ENCODE assay signal across 12 cellular contexts in the genomic region with DNA sequence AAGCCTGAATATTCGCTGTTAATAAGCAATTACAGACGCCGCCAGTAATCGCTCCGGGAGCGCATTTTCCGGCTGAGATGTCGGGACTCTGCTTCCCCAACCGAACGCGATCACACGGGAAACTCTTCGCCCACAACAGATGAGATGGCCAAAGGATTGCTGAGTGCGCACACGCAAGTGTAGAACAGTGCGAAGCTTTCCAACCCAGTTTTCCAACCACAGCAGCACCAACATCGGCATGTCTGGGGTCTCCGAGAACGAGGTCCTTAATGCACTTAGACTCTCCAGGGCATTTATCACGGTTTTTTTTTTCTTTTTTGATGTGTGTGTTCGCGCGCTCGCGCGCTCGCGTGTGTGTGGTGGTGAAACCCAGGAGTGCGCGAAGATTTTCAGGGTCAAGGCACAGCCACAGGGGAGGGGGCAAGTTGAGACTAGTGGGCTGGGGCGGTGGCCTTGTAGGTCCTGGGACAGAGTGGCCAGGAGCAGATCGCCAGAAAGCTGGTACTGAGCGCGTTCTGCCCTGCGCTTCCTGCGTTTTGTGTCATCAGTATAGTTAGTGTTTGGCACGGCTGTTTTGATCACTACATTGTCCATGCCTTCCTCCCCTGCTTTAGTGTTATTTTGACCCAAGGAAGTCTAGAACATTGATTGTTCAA. TPM values are rescaled to one million over a fixed set of nuclear protein-coding genes. Genes with fewer than 3 reads are reported as not detected.
DNase-seq lines count a peak whose midpoint lies in the region; ATAC-seq and TF ChIP-seq lines count a peak whose summit lies in the region.
"Had no signal": no experiment of that assay in that cellular context is flagged by ENCODE, and none has a peak within 500 bp of the region (broad histone marks: within the 10 kb centered on the region; RNA-seq: fewer than 3 reads in every experiment).

No MANE protein-coding gene starts in this region.

- peak overlapping the region; percentile 87 for H3K4me3 Mint-ChIP-seq in activated naive CD8-positive, alpha-beta T cell treated with anti-CD3 and anti-CD28 coated beads, Interleukin-2, amount 10 ng/mL, durations not matched to agents 7 days and 5 days

- no peaks in the 10 kb centered on the region for H3K36me3 Mint-ChIP-seq in activated naive CD8-positive, alpha-beta T cell treated with anti-CD3 and anti-CD28 coated beads, Interleukin-2, amount 10 ng/mL, durations not matched to agents 7 days and 5 days

- H3K4me3 ChIP-seq in heart right ventricle, result peak overlapping the region in 7 of 10 donors; percentile 2 to 61 (median 30)
- H3K4me3 ChIP-seq in mesendoderm (ENCODE audit: low read length), result peak overlapping the region; percentile 11
- H3K4me3 ChIP-seq in suprapubic skin, result peak overlapping the region; percentile 21
- H3K4me3 ChIP-seq: thyroid gland had no signal

- H3K36me3 ChIP-seq in heart right ventricle (no peaks in the 10 kb centered on the region), mesendoderm (ENCODE audit: control insufficient read depth, insufficient read depth, low read length) (no peaks in the 10 kb centered on the region), suprapubic skin (no peaks in the 10 kb centered on the region)
- H3K36me3 ChIP-seq: thyroid gland had no signal

- peaks cover 0 to 51% (median 38%) of the 10 kb centered on the region in 9 donors for H3K4me1 ChIP-seq in heart right ventricle
- H3K4me1 ChIP-seq in mesendoderm (ENCODE audit: control insufficient read depth, low read depth, low read length), result peaks cover 14% of the 10 kb centered on the region
- peaks cover 43% of the 10 kb centered on the region for H3K4me1 ChIP-seq in suprapubic skin

- no peaks in the 10 kb centered on the region for H3K9me3 ChIP-seq in heart right ventricle
- H3K9me3 ChIP-seq in suprapubic skin, result no peaks in the 10 kb centered on the region
- H3K9me3 ChIP-seq: thyroid gland had no signal

- H3K79me2 ChIP-seq in mesendoderm (ENCODE audit: control insufficient read depth, insufficient read depth, low read length), result peaks cover 34% of the 10 kb centered on the region

- H3K27me3 Mint-ChIP-seq in activated naive CD8-positive, alpha-beta T cell treated with anti-CD3 and anti-CD28 coated beads, Interleukin-2, amount 10 ng/mL, durations not matched to agents 7 days and 5 days, result peaks cover 80% of the 10 kb centered on the region

- H3K56ac ChIP-seq in mesendoderm (ENCODE audit: low read length), result peak overlapping the region; percentile 91

- H3K23ac ChIP-seq in mesendoderm (ENCODE audit: low read length), result peak overlapping the region; percentile 59

- POLR2A ChIA-PET in activated naive CD8-positive, alpha-beta T cell treated with anti-CD3 and anti-CD28 coated beads, Interleukin-2, amount 10 ng/mL, durations not matched to agents 7 days and 5 days (lab: Charles Lee), result interaction anchor here (1.6 to 3.4 kb wide), 2 partner anchors 11 to 518 kb away, joined by 4 to 19 read pairs; partner anchors contain the start of gene CMC1

- no peak overlapping the region for H4K5ac ChIP-seq in mesendoderm (ENCODE audit: low read length)

- WGBS in heart right ventricle, 2 donors, result 2 to 4% methylated on average over 37 of the region's 37 CpGs
- no CpG with 5 or more reads among the region's 37 CpGs for WGBS in mesendoderm (ENCODE audit: extremely low coverage, insufficient coverage, low lambda C conversion rate)
- WGBS in suprapubic skin, result 7% methylated on average over 37 of the region's 37 CpGs

- intact Hi-C loops in heart right ventricle (cut with DNase I) (no loop called here), cardiac septum (cut with DNase I) (no loop called here)

- H3K4me2 ChIP-seq in mesendoderm (ENCODE audit: low read length), result peak overlapping the region; percentile 80

- H3K27ac Mint-ChIP-seq in activated naive CD8-positive, alpha-beta T cell treated with anti-CD3 and anti-CD28 coated beads, Interleukin-2, amount 10 ng/mL, durations not matched to agents 7 days and 5 days, result no peak overlapping the region

- peak overlapping the region; percentile 73 for H3K4ac ChIP-seq in mesendoderm (ENCODE audit: low read depth, low read length)

- no peaks in the 10 kb centered on the region for H3K79me1 ChIP-seq in mesendoderm (ENCODE audit: low read length)

- peaks cover 41% of the 10 kb centered on the region for H3K4me1 Mint-ChIP-seq in activated naive CD8-positive, alpha-beta T cell treated with anti-CD3 and anti-CD28 coated beads, Interleukin-2, amount 10 ng/mL, durations not matched to agents 7 days and 5 days

- H2BK15ac ChIP-seq in mesendoderm (replicated peaks; ENCODE audit: low read depth), result peak overlapping the region; percentile 45

- H3K27me3 ChIP-seq in heart right ventricle (peaks cover 35 to 100% (median 100%) of the 10 kb centered on the region in 7 donors), mesendoderm (ENCODE audit: insufficient read depth, low read length, poor library complexity) (no peaks in the 10 kb centered on the region), suprapubic skin (peaks cover 100% of the 10 kb centered on the region)

- H3K27ac ChIP-seq in heart right ventricle (no peak overlapping the region), mesendoderm (ENCODE audit: low read depth, low read length) (no peak overlapping the region), suprapubic skin (no peak overlapping the region)
- H3K27ac ChIP-seq: thyroid gland had no signal

- H2BK120ac ChIP-seq in mesendoderm (ENCODE audit: low read depth, low read length), result peak overlapping the region; percentile 92

- no peak for TF ChIP-seq POLR2A in suprapubic skin (IDR thresholded peaks at IDR 0.05)

- TF ChIP-seq CTCF in heart right ventricle (IDR thresholded peaks at IDR 0.05) (no peak), suprapubic skin (IDR thresholded peaks at IDR 0.05) (no peak)

- H2AK5ac ChIP-seq in mesendoderm (ENCODE audit: low read length), result no peak overlapping the region

- no peaks in the 10 kb centered on the region for H3K9me3 Mint-ChIP-seq in activated naive CD8-positive, alpha-beta T cell treated with anti-CD3 and anti-CD28 coated beads, Interleukin-2, amount 10 ng/mL, durations not matched to agents 7 days and 5 days

- no peak overlapping the region for H4K8ac ChIP-seq in mesendoderm (ENCODE audit: low read depth, low read length)

- H3K9ac ChIP-seq in mesendoderm (ENCODE audit: low read length), result peak overlapping the region; percentile 67

- no peak for ATAC-seq in heart right ventricle
- no peak for ATAC-seq in activated naive CD8-positive, alpha-beta T cell treated with anti-CD3 and anti-CD28 coated beads, Interleukin-2, amount 10 ng/mL, durations not matched to agents 7 days and 5 days (ENCODE audit: low read depth)
- ATAC-seq in GM19351 (IDR thresholded peaks at IDR 0.05; ENCODE audit: unreplicated experiment), result no peak
- no peak for ATAC-seq in HG03097 (IDR thresholded peaks at IDR 0.05; ENCODE audit: low FRiP score, unreplicated experiment)

- H3K18ac ChIP-seq in mesendoderm (ENCODE audit: low read length), result peak overlapping the region; percentile 92

- TF ChIP-seq EP300 in suprapubic skin (IDR thresholded peaks at IDR 0.05), result no peak

- peak overlapping the region; percentile 56 for H2BK5ac ChIP-seq in mesendoderm (ENCODE audit: low read length)

- DNase-seq in heart right ventricle (no peak), cardiac septum (ENCODE audit: low spot score) (no peak), mesendoderm (peak; percentile 47), suprapubic skin (ENCODE audit: low spot score in 2 of 2) (no peak), middle frontal gyrus (ENCODE audit: extremely low spot score, low spot score) (no peak)
- peak; percentile 40 for DNase-seq in activated naive CD8-positive, alpha-beta T cell treated with anti-CD3 and anti-CD28 coated beads, Interleukin-2, amount 10 ng/mL, durations not matched to agents 7 days and 5 days
- DNase-seq: activated gamma-delta T cell treated with Interleukin-2 at 50 U/mL for 16 hours, erythroblast, NCI-H526 treated with DMSO at 0.1 percent for 48 hours, thyroid gland had no signal

RNA-seq across cellular contexts. Expression of gene EOMES, which starts 1.8 kb away (rescaled TPM):
- total RNA-seq in heart right ventricle (under 1 TPM in 7 of 10 donors, not detected in 3; 0.09 to 0.76 (median 0.19) TPM), cardiac septum (not detected), suprapubic skin (not detected)
- polyA plus RNA-seq in heart right ventricle, result under 1 TPM; 0.01 to 0.07 TPM
- 10 to 100 TPM; 35.5 to 44.5 TPM for total RNA-seq in activated naive CD8-positive, alpha-beta T cell treated with anti-CD3 and anti-CD28 coated beads, Interleukin-2, amount 10 ng/mL, durations not matched to agents 7 days and 5 days
- 314 TPM for polyA plus RNA-seq in mesendoderm (2013, experiment 1 of 2)
- 293 TPM for polyA plus RNA-seq in mesendoderm (2013, experiment 2 of 2)

Comparison
In these comparisons a context has a peak if more than half of its experiments do, and no peak if none do; other contexts are left out.
1. DNase-seq: peak in activated naive CD8-positive, alpha-beta T cell treated with anti-CD3 and anti-CD28 coated beads, Interleukin-2, amount 10 ng/mL, durations not matched to agents 7 days and 5 days (single experiment) and mesendoderm (single experiment); none in heart right ventricle (0 of 2), cardiac septum (single experiment), suprapubic skin (0 of 2) and middle frontal gyrus (single experiment).
2. RNA of gene EOMES, which starts 1.8 kb away (total RNA-seq): 35.5 to 44.5 TPM in activated naive CD8-positive, alpha-beta T cell treated with anti-CD3 and anti-CD28 coated beads, Interleukin-2, amount 10 ng/mL, durations not matched to agents 7 days and 5 days; 0.09 to 0.76 TPM in heart right ventricle, not detected in cardiac septum (single experiment) and not detected in suprapubic skin; every median in the first group is over 10 times any median in the second.
3. Peak in every context shown above with its lines, with median percentiles within 50 percentile points of each other: H3K4me3 ChIP-seq.